In genomic region chr22:36166518-36167220, GRCh38 we compare ENCODE assay signal across 1 cellular context.
TF ChIP-seq lines count a peak whose summit lies in the region.

No MANE protein-coding gene starts in this region.

TF ChIP-seq in SK-N-SH treated with all-trans-retinoic acid at 6 μM for 48 hours, 23 proteins besides CTCF, POLR2A, EP300 and RAD21 (continued from another document):
- TF ChIP-seq POU6F1 (CRISPR knock-in tag; IDR thresholded peaks at IDR 0.05; ENCODE audit: borderline replicate concordance, low read depth): no peak
- no peak for TF ChIP-seq ESRRG (CRISPR knock-in tag; IDR thresholded peaks at IDR 0.05)
- TF ChIP-seq TSHZ2 (CRISPR knock-in tag; IDR thresholded peaks at IDR 0.05): no peak
- no peak for TF ChIP-seq PPARA (CRISPR knock-in tag; IDR thresholded peaks at IDR 0.05; ENCODE audit: borderline replicate concordance)
- TF ChIP-seq TOX (CRISPR knock-in tag; IDR thresholded peaks at IDR 0.05; ENCODE audit: borderline replicate concordance): no peak
- TF ChIP-seq RARB (CRISPR knock-in tag; IDR thresholded peaks at IDR 0.05): no peak
- TF ChIP-seq ARNTL (CRISPR knock-in tag; IDR thresholded peaks at IDR 0.05; ENCODE audit: borderline replicate concordance, low read depth): no peak
- no peak for TF ChIP-seq ISL1 (CRISPR knock-in tag; IDR thresholded peaks at IDR 0.05)
- TF ChIP-seq, protein P1, sequence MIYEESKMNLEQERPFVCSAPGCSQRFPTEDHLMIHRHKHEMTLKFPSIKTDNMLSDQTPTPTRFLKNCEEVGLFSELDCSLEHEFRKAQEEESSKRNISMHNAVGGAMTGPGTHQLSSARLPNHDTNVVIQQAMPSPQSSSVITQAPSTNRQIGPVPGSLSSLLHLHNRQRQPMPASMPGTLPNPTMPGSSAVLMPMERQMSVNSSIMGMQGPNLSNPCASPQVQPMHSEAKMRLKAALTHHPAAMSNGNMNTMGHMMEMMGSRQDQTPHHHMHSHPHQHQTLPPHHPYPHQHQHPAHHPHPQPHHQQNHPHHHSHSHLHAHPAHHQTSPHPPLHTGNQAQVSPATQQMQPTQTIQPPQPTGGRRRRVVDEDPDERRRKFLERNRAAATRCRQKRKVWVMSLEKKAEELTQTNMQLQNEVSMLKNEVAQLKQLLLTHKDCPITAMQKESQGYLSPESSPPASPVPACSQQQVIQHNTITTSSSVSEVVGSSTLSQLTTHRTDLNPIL (CRISPR knock-in tag; IDR thresholded peaks at IDR 0.05; ENCODE audit: low read depth): no peak
- TF ChIP-seq ZNF70 (CRISPR knock-in tag; IDR thresholded peaks at IDR 0.05): no peak
- TF ChIP-seq CSDC2 (CRISPR knock-in tag; IDR thresholded peaks at IDR 0.05): no peak
- no peak for TF ChIP-seq GLIS3 (CRISPR knock-in tag; IDR thresholded peaks at IDR 0.05)
